25 cellular contexts compared by ENCODE assay signal in genomic region chr10:84184517-84184916, GRCh38. TPM values are rescaled to one million over a fixed set of nuclear protein-coding genes. Genes with fewer than 3 reads are reported as not detected.
DNase-seq lines count a peak whose midpoint lies in the region; ATAC-seq, FAIRE-seq and TF ChIP-seq lines count a peak whose summit lies in the region.
"Had no signal": no experiment of that assay in that cellular context is flagged by ENCODE, and none has a peak within 500 bp of the region (broad histone marks: within the 10 kb centered on the region; RNA-seq: fewer than 3 reads in every experiment).

No MANE protein-coding gene starts in this region.

- H2BK5ac ChIP-seq in H1 (ENCODE audit: low read depth, low read length): no peak overlapping the region

- no peak overlapping the region for H3K23ac ChIP-seq in H1 (ENCODE audit: insufficient read length)

- H3K4me2 ChIP-seq in MM.1S (ENCODE audit: low read depth, low read length) (no peak overlapping the region), H1 (ENCODE audit: insufficient read depth in 1 of 2, low read depth in 2 of 2, low read length in 2 of 2) (no peak overlapping the region)

- H3K79me1 ChIP-seq in H1 (ENCODE audit: low read depth, low read length): peaks cover 4% of the 10 kb centered on the region; the same call in 1 of the 2 replicates

- no peak overlapping the region for H4K91ac ChIP-seq in H1 (replicated peaks; ENCODE audit: insufficient read length, low read length)

- no peaks in the 10 kb centered on the region for H3K79me2 ChIP-seq in MM.1S (ENCODE audit: low read length)
- H3K79me2 ChIP-seq in H1 (ENCODE audit: control insufficient read depth in 1 of 2, insufficient read depth in 2 of 2, low read length in 2 of 2): no peaks in the 10 kb centered on the region

- CTCF ChIA-PET in H1 (lab: Charles Lee; ENCODE audit: partially characterized antibody): interaction anchor here (0.7 to 1.8 kb wide), 6 partner anchors 9 to 71 kb away, joined by 3 to 11 read pairs (median 4); no protein-coding TSS in a partner anchor

- H3K9ac ChIP-seq in MM.1S (ENCODE audit: low read length) (no peak overlapping the region), H1 (replicated peaks in 1 of 4; ENCODE audit: extremely low read depth in 1 of 4, low read depth in 3 of 4, low read length in 3 of 4) (no peak overlapping the region)

- no peak for TF ChIP-seq RAD21 in H1 (IDR thresholded peaks at IDR 0.05 in 1 of 2, conservative IDR thresholded peaks at IDR 0.05 in 1 of 2; ENCODE audit: low read depth in 2 of 2, low read length in 2 of 2)

- no peak overlapping the region for H4K5ac ChIP-seq in H1 (ENCODE audit: insufficient read length, low read depth, low read length)

- no peak for TF ChIP-seq CTCF in MM.1S (IDR thresholded peaks at IDR 0.05; ENCODE audit: low read length)
- TF ChIP-seq CTCF in H1 (IDR thresholded peaks at IDR 0.05; ENCODE audit: control extremely low read depth in 1 of 3, insufficient read depth in 1 of 3, low read depth in 1 of 3, low read length in 3 of 3): no peak
- no peak for TF ChIP-seq CTCF in pancreas (IDR thresholded peaks at IDR 0.05)

- no peak overlapping the region for H3K18ac ChIP-seq in H1 (ENCODE audit: extremely low read depth, low read length)

- H3K4ac ChIP-seq in H1 (replicated peaks; ENCODE audit: insufficient read length, low read depth, low read length): no peak overlapping the region

- no peak overlapping the region for H3K27ac ChIP-seq in MM.1S (ENCODE audit: low read length)
- H3K27ac ChIP-seq in H1 (ENCODE audit: low read depth, low read length): no peak overlapping the region
- H3K27ac ChIP-seq in caudate nucleus (ENCODE audit: low read depth, low read length): no peak overlapping the region
- no peak overlapping the region for H3K27ac ChIP-seq in pancreas
- H3K27ac ChIP-seq: dorsolateral prefrontal cortex, gastroesophageal sphincter, SJCRH30, thyroid gland, VCaP had no signal

- FAIRE-seq in H1 (lab: Jason Lieb, UNC) (no peak), pancreas (lab: Jason Lieb, UNC) (no peak)
- FAIRE-seq: GM19239 had no signal

- no peak overlapping the region for H2AK5ac ChIP-seq in H1 (ENCODE audit: low read depth, low read length)

- POLR2A ChIA-PET in H1 (lab: Charles Lee; ENCODE audit: partially characterized antibody): interaction anchor here (1.2 to 1.5 kb wide), 2 partner anchors 26 to 45 kb away, joined by 3 to 4 read pairs; partner anchors contain the start of gene GHITM

- peaks cover 10% of the 10 kb centered on the region; the same call in 1 of the 2 replicates for H3K23me2 ChIP-seq in H1 (ENCODE audit: low read depth, low read length)

- H2BK15ac ChIP-seq in H1 (ENCODE audit: low read length): peak overlapping the region; percentile 72; the same call in 1 of the 2 replicates

- H2AFZ ChIP-seq in MM.1S (ENCODE audit: low read length): peak overlapping the region; percentile 7; the same call in 1 of the 2 replicates
- H2AFZ ChIP-seq in H1 (ENCODE audit: low read length): no peak overlapping the region

- H3K27me3 ChIP-seq in MM.1S (replicated peaks; ENCODE audit: insufficient read depth, low read length) (no peaks in the 10 kb centered on the region), H1 (replicated peaks in 1 of 4; ENCODE audit: control insufficient read depth in 3 of 4, extremely low read depth in 1 of 4, insufficient read depth in 3 of 4, low read length in 3 of 4) (0 out of 7 replicates have a peak, but pooled peaks cover 0 to 2% (median 0%) of the 10 kb centered on the region in 4 experiments), pancreas (no peaks in the 10 kb centered on the region)
- H3K27me3 ChIP-seq: SJCRH30, thyroid gland had no signal

- no peak overlapping the region for H4K8ac ChIP-seq in H1 (ENCODE audit: extremely low read depth, insufficient read depth, low read length)

- no peak overlapping the region for H3K4me3 ChIP-seq in MM.1S (ENCODE audit: low read length)
- H3K4me3 ChIP-seq in H1 (ENCODE audit: extremely low read depth in 1 of 4, insufficient read depth in 2 of 4, low read depth in 3 of 4, low read length in 4 of 4): no peak overlapping the region
- H3K4me3 ChIP-seq in pancreas: no peak overlapping the region
- H3K4me3 ChIP-seq: dorsolateral prefrontal cortex, gastroesophageal sphincter, SJCRH30, thyroid gland had no signal

- no peak overlapping the region for H3K14ac ChIP-seq in H1 (ENCODE audit: insufficient read length)

- H3K4me1 ChIP-seq in MM.1S (ENCODE audit: low read length) (no peaks in the 10 kb centered on the region), H1 (replicated peaks in 1 of 4; ENCODE audit: control insufficient read depth in 3 of 4, insufficient read depth in 4 of 4, low read length in 3 of 4) (no peaks in the 10 kb centered on the region), pancreas (no peaks in the 10 kb centered on the region)
- H3K4me1 ChIP-seq: gastroesophageal sphincter, SJCRH30 had no signal

- no peak overlapping the region for H2BK20ac ChIP-seq in H1 (ENCODE audit: low read length)

- no peaks in the 10 kb centered on the region for H3K9me2 ChIP-seq in MM.1S (replicated peaks; ENCODE audit: insufficient read depth, low read length)

- no peak for TF ChIP-seq EP300 in H1 (IDR thresholded peaks at IDR 0.05; ENCODE audit: borderline replicate concordance in 1 of 2, low read depth in 2 of 2, low read length in 2 of 2)

- intact Hi-C loops in cardiac septum (cut with DNase I) (no loop called here), Right ventricle myocardium inferior (cut with DNase I) (no loop called here), pancreas (cut with DNase I) (no loop called here)

- H3F3A ChIP-seq in MM.1S (ENCODE audit: insufficient read depth, low read length): no peaks in the 10 kb centered on the region

- H2BK120ac ChIP-seq in H1 (replicated peaks; ENCODE audit: low read depth, low read length): no peak overlapping the region

- no peak for ATAC-seq in Right ventricle myocardium inferior
- ATAC-seq in pancreas: no peak
- ATAC-seq: gastroesophageal sphincter; natural killer cell treated with Interleukin-12 subunit alpha and Interleukin-12 subunit beta and Interleukin-15 and Interleukin-18, amount 100 ng/mL, for 72 hours; PC-3 had no signal

- peak; percentile 39 for DNase-seq in cardiac septum (ENCODE audit: low spot score)
- no peak for DNase-seq in Right ventricle myocardium inferior (ENCODE audit: missing footprints)
- no peak for DNase-seq in MM.1S
- no peak for DNase-seq in H1 (ENCODE audit: low read depth in 1 of 2, low spot score in 2 of 2)
- no peak for DNase-seq in activated T-cell treated with anti-CD3 and anti-CD28 coated beads, Interleukin-2, amount 50 U/mL, for 48 hours
- no peak for DNase-seq in caudate nucleus (lab: John Stamatoyannopoulos, UW)
- DNase-seq in pancreas: no peak
- DNase-seq: activated CD4-positive, alpha-beta memory T cell treated with anti-CD3 and anti-CD28 coated beads for 36 hours; activated T-cell treated with anti-CD3 and anti-CD28 coated beads, Interleukin-2, amount 50 U/mL, for 24 hours; erythroblast; KG1; mesenchymal stem cell; NCI-H2107; NCI-H69; PC-3; SJCRH30; stimulated activated naive CD4-positive, alpha-beta T cell; T-helper 2 cell; thyroid gland had no signal

- H3K9me3 ChIP-seq in MM.1S (replicated peaks; ENCODE audit: insufficient read depth, low read length): no peaks in the 10 kb centered on the region
- H3K9me3 ChIP-seq in H1 (ENCODE audit: insufficient read depth in 2 of 2, low read depth in 1 of 2, low read length in 1 of 2): peaks cover 0 to 7% of the 10 kb centered on the region in 2 experiments; a peak in 1 of 4 replicates
- H3K9me3 ChIP-seq in pancreas: no peaks in the 10 kb centered on the region
- H3K9me3 ChIP-seq: gastroesophageal sphincter, SJCRH30, thyroid gland had no signal

- WGBS in H1 (ENCODE audit: extremely low coverage in 1 of 2, insufficient coverage in 1 of 2, insufficient read length in 1 of 2, insufficient replicate concordance in 2 of 2, low coverage in 1 of 2, low lambda C conversion rate in 2 of 2, missing lambda C conversion rate in 1 of 2), 2 experiments: 84% methylated on average over 4 of the region's 4 CpGs; no CpG with 5 or more reads in 1 of the 2 experiments
- WGBS in pancreas, 2 donors: 65 to 73% methylated on average over 4 of the region's 4 CpGs

- no peak overlapping the region for H2BK12ac ChIP-seq in H1 (ENCODE audit: low read depth, low read length)

- TF ChIP-seq POLR2A in H1 (IDR thresholded peaks at IDR 0.05; ENCODE audit: control extremely low read depth in 1 of 2, low read depth in 2 of 2, low read length in 2 of 2): no peak

- H3K36me3 ChIP-seq in MM.1S (replicated peaks; ENCODE audit: insufficient read depth, low read length) (no peaks in the 10 kb centered on the region), H1 (ENCODE audit: control insufficient read depth in 2 of 4, insufficient read depth in 4 of 4, low read length in 3 of 4) (no peaks in the 10 kb centered on the region; a peak in 1 of 8 replicates), pancreas (no peaks in the 10 kb centered on the region)
- H3K36me3 ChIP-seq: gastroesophageal sphincter, SJCRH30, thyroid gland had no signal

- H3K56ac ChIP-seq in H1 (replicated peaks; ENCODE audit: insufficient read length, low read depth, low read length): no peak overlapping the region

- H4K20me1 ChIP-seq in MM.1S (ENCODE audit: insufficient read depth, low read length) (no peaks in the 10 kb centered on the region), H1 (replicated peaks in 1 of 2; ENCODE audit: control insufficient read depth in 1 of 2, insufficient read depth in 2 of 2, low read length in 2 of 2) (peaks cover 0 to 8% of the 10 kb centered on the region in 2 experiments)

RNA-seq across cellular contexts. Expression of gene CDHR1, which starts 9.8 kb away (rescaled TPM):
- total RNA-seq in cardiac septum (1.3 TPM), Right ventricle myocardium inferior (0.65 TPM), pancreas (under 1 TPM in 5 of 6 donors, not detected in 1; 0.03 to 0.50 (median 0.32) TPM)
- 8.7 and 10.5 TPM in 2 replicates for total RNA-seq in H1 (2021; fragmentation: NEBNext Ultra II Directional; extraction: Animal tissue kit (Norgen Biotek cat#: 25700))
- polyA plus RNA-seq in H1 (2011; rRNA removed) (3.9 and 5.6 TPM in 2 replicates), pancreas (under 1 TPM; 0.72 to 0.77 TPM)
- polyA plus RNA-seq in H1 (2011; cell fraction: cytosol; rRNA removed): 5.1 TPM
- 16.0 TPM for polyA plus RNA-seq in H1 (2011; cell fraction: nucleus; rRNA removed)
- polyA plus RNA-seq in H1 (2012, experiment 1 of 2): 4.8 to 6.1 TPM (median 5.7 TPM) in 4 replicates
- 2.7 TPM for polyA plus RNA-seq in H1 (2012, experiment 2 of 2)
- 10.7 TPM for polyA plus RNA-seq in H1 (2013, experiment 1 of 2)
- polyA plus RNA-seq in H1 (2013, experiment 2 of 2): 11.5 TPM
- polyA minus RNA-seq in H1 (2011; rRNA and poly(A)+ RNA removed): 6.1 and 6.8 TPM in 2 replicates
- polyA minus RNA-seq in H1 (2011; cell fraction: cytosol; rRNA and poly(A)+ RNA removed): 8.8 TPM
- polyA minus RNA-seq in H1 (2011; cell fraction: nucleus; rRNA and poly(A)+ RNA removed): 3.3 TPM
- total RNA-seq: PC-3 had no signal

RNA-seq across cellular contexts. Expression of gene GPR15LG, which starts 10.9 kb away (rescaled TPM):
- total RNA-seq in cardiac septum: not detected
- not detected for total RNA-seq in Right ventricle myocardium inferior
- total RNA-seq in H1 (2021; fragmentation: NEBNext Ultra II Directional; extraction: Animal tissue kit (Norgen Biotek cat#: 25700)): not detected in 2 replicates
- not detected in 2 replicates for polyA plus RNA-seq in H1 (2011; rRNA removed)
- polyA plus RNA-seq in H1 (2011; cell fraction: cytosol; rRNA removed): not detected
- not detected for polyA plus RNA-seq in H1 (2011; cell fraction: nucleus; rRNA removed)
- polyA plus RNA-seq in H1 (2012, experiment 1 of 2): not detected in 4 replicates
- not detected for polyA plus RNA-seq in H1 (2012, experiment 2 of 2)
- not detected for polyA plus RNA-seq in H1 (2013, experiment 1 of 2)
- not detected for polyA plus RNA-seq in H1 (2013, experiment 2 of 2)
- not detected in 2 replicates for polyA minus RNA-seq in H1 (2011; rRNA and poly(A)+ RNA removed)
- not detected for polyA minus RNA-seq in H1 (2011; cell fraction: cytosol; rRNA and poly(A)+ RNA removed)
- polyA minus RNA-seq in H1 (2011; cell fraction: nucleus; rRNA and poly(A)+ RNA removed): not detected
- under 1 TPM in 1 of 6 donors, not detected in 5; 0.32 TPM for total RNA-seq in pancreas
- under 1 TPM; 0.09 to 0.23 TPM for polyA plus RNA-seq in pancreas
- total RNA-seq: activated CD4-positive, alpha-beta memory T cell treated with anti-CD3 and anti-CD28 coated beads for 36 hours; dorsolateral prefrontal cortex; natural killer cell treated with Interleukin-12 subunit alpha and Interleukin-12 subunit beta and Interleukin-15 and Interleukin-18, amount 100 ng/mL, for 72 hours; PC-3; posterior vena cava; SJCRH30; thyroid gland had no signal

RNA-seq across cellular contexts. Expression of gene LRIT2, which starts 40.8 kb away (rescaled TPM):
- total RNA-seq in cardiac septum: not detected
- total RNA-seq in Right ventricle myocardium inferior: not detected
- not detected in 2 replicates for total RNA-seq in H1 (2021; fragmentation: NEBNext Ultra II Directional; extraction: Animal tissue kit (Norgen Biotek cat#: 25700))
- polyA plus RNA-seq in H1 (2011; rRNA removed): not detected in 2 replicates
- polyA plus RNA-seq in H1 (2011; cell fraction: cytosol; rRNA removed): not detected
- not detected for polyA plus RNA-seq in H1 (2011; cell fraction: nucleus; rRNA removed)
- polyA plus RNA-seq in H1 (2012, experiment 1 of 2): 0.07 to 0.14 TPM (median 0.09 TPM) in 4 replicates
- not detected for polyA plus RNA-seq in H1 (2012, experiment 2 of 2)
- polyA plus RNA-seq in H1 (2013, experiment 1 of 2): not detected
- polyA plus RNA-seq in H1 (2013, experiment 2 of 2): not detected
- not detected in 2 replicates for polyA minus RNA-seq in H1 (2011; rRNA and poly(A)+ RNA removed)
- not detected for polyA minus RNA-seq in H1 (2011; cell fraction: cytosol; rRNA and poly(A)+ RNA removed)
- polyA minus RNA-seq in H1 (2011; cell fraction: nucleus; rRNA and poly(A)+ RNA removed): not detected
- not detected for total RNA-seq in pancreas
- not detected for polyA plus RNA-seq in pancreas
- total RNA-seq: activated CD4-positive, alpha-beta memory T cell treated with anti-CD3 and anti-CD28 coated beads for 36 hours; gastroesophageal sphincter; natural killer cell treated with Interleukin-12 subunit alpha and Interleukin-12 subunit beta and Interleukin-15 and Interleukin-18, amount 100 ng/mL, for 72 hours; PC-3; posterior vena cava; SJCRH30; thyroid gland had no signal

RNA-seq across cellular contexts. Expression of gene GHITM, which starts 45.2 kb away (rescaled TPM):
- 395 TPM for total RNA-seq in cardiac septum
- total RNA-seq in Right ventricle myocardium inferior: 383 TPM
- 87.8 and 97.0 TPM in 2 replicates for total RNA-seq in H1 (2021; fragmentation: NEBNext Ultra II Directional; extraction: Animal tissue kit (Norgen Biotek cat#: 25700))
- 55.0 and 86.2 TPM in 2 replicates for polyA plus RNA-seq in H1 (2011; rRNA removed)
- 94.9 TPM for polyA plus RNA-seq in H1 (2011; cell fraction: cytosol; rRNA removed)
- 37.7 TPM for polyA plus RNA-seq in H1 (2011; cell fraction: nucleus; rRNA removed)
- polyA plus RNA-seq in H1 (2012, experiment 1 of 2): 88.3 to 116 TPM (median 97.3 TPM) in 4 replicates
- 40.9 TPM for polyA plus RNA-seq in H1 (2012, experiment 2 of 2)
- polyA plus RNA-seq in H1 (2013, experiment 1 of 2): 49.9 TPM
- 51.0 TPM for polyA plus RNA-seq in H1 (2013, experiment 2 of 2)
- polyA minus RNA-seq in H1 (2011; rRNA and poly(A)+ RNA removed): 87.1 and 104 TPM in 2 replicates
- polyA minus RNA-seq in H1 (2011; cell fraction: cytosol; rRNA and poly(A)+ RNA removed): 34.2 TPM
- polyA minus RNA-seq in H1 (2011; cell fraction: nucleus; rRNA and poly(A)+ RNA removed): 26.1 TPM
- 10 to 100 TPM; 31.5 to 57.8 (median 49.5) TPM for total RNA-seq in pancreas
- 10 to 100 TPM; 31.1 to 68.5 TPM for polyA plus RNA-seq in pancreas

RNA-seq across cellular contexts. Expression of gene LRIT1, which starts 56.8 kb away (rescaled TPM):
- total RNA-seq in cardiac septum (not detected), Right ventricle myocardium inferior (not detected), pancreas (not detected)
- total RNA-seq in H1 (2021; fragmentation: NEBNext Ultra II Directional; extraction: Animal tissue kit (Norgen Biotek cat#: 25700)): not detected in 2 replicates
- polyA plus RNA-seq in H1 (2011; rRNA removed) (0.03 and 0.09 TPM in 2 replicates), pancreas (not detected)
- polyA plus RNA-seq in H1 (2011; cell fraction: cytosol; rRNA removed): 0.08 TPM
- 0.14 TPM for polyA plus RNA-seq in H1 (2011; cell fraction: nucleus; rRNA removed)
- polyA plus RNA-seq in H1 (2012, experiment 1 of 2): not detected in 4 replicates
- not detected for polyA plus RNA-seq in H1 (2012, experiment 2 of 2)
- 0.02 TPM for polyA plus RNA-seq in H1 (2013, experiment 1 of 2)
- polyA plus RNA-seq in H1 (2013, experiment 2 of 2): not detected
- polyA minus RNA-seq in H1 (2011; rRNA and poly(A)+ RNA removed): 0.35 and 0.68 TPM in 2 replicates
- polyA minus RNA-seq in H1 (2011; cell fraction: cytosol; rRNA and poly(A)+ RNA removed): not detected
- not detected for polyA minus RNA-seq in H1 (2011; cell fraction: nucleus; rRNA and poly(A)+ RNA removed)
- total RNA-seq: activated CD4-positive, alpha-beta memory T cell treated with anti-CD3 and anti-CD28 coated beads for 36 hours; natural killer cell treated with Interleukin-12 subunit alpha and Interleukin-12 subunit beta and Interleukin-15 and Interleukin-18, amount 100 ng/mL, for 72 hours; PC-3; posterior vena cava; SJCRH30; thyroid gland had no signal
